In the genomic region with DNA sequence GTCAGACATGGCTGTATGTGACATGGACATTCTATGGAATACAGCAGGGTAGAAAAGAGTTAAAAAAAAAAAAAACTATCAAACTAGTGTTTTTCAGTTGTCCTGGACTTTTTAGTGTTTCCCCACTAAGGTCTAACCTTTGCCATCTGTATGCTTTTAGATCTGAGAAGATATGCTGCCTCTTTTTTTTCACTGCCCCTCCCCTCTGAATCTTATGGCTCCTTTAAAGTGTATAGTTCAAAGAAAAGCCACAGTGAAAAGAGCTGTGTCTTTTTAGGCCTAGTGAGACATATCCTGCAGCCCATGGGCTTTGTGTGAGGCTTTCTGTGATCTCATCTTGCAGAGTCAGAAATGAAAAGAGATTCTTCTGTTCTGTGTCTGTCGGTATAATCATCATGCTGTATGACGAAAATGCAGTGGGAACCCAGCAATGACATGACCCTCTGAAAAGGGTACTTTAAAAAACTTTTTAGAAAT, we compare ENCODE assay signal across 1 cellular context.
A peak's percentile ranks its signal among the peaks of the same experiment; 100 is the strongest.
TF ChIP-seq lines count a peak whose summit lies in the region.

No MANE protein-coding gene starts in this region.

TF ChIP-seq in HepG2, 621 proteins besides CTCF, POLR2A, EP300 and RAD21 (continued from another document):
- no peak for TF ChIP-seq HBP1 (CRISPR knock-in tag; IDR thresholded peaks at IDR 0.05; ENCODE audit: low read depth)
- 0 out of 2 replicates have a peak, but pooled peaks have one; percentile 24 for TF ChIP-seq YEATS4 (CRISPR knock-in tag; IDR thresholded peaks at IDR 0.05; ENCODE audit: borderline replicate concordance)
- TF ChIP-seq NCOA1 (CRISPR knock-in tag; IDR thresholded peaks at IDR 0.05): no peak
- no peak for TF ChIP-seq SYNCRIP (IDR thresholded peaks at IDR 0.05; ENCODE audit: insufficient read depth, low read depth, low read length)
- peak; percentile 93 for TF ChIP-seq MED1 (CRISPR knock-in tag; IDR thresholded peaks at IDR 0.05)
- TF ChIP-seq GFI1 (CRISPR knock-in tag; IDR thresholded peaks at IDR 0.05; ENCODE audit: borderline replicate concordance): peak; percentile 67; the same call in 1 of the 2 replicates
- TF ChIP-seq HNRNPL (IDR thresholded peaks at IDR 0.05; ENCODE audit: low read depth, low read length): 0 out of 2 replicates have a peak, but pooled peaks have one; percentile 47
- no peak for TF ChIP-seq ZNF33A (CRISPR knock-in tag; IDR thresholded peaks at IDR 0.05; ENCODE audit: borderline replicate concordance)
- TF ChIP-seq ELF4 (CRISPR knock-in tag; IDR thresholded peaks at IDR 0.05; ENCODE audit: borderline replicate concordance): peak; percentile 20; the same call in 1 of the 2 replicates
- TF ChIP-seq, protein P1, sequence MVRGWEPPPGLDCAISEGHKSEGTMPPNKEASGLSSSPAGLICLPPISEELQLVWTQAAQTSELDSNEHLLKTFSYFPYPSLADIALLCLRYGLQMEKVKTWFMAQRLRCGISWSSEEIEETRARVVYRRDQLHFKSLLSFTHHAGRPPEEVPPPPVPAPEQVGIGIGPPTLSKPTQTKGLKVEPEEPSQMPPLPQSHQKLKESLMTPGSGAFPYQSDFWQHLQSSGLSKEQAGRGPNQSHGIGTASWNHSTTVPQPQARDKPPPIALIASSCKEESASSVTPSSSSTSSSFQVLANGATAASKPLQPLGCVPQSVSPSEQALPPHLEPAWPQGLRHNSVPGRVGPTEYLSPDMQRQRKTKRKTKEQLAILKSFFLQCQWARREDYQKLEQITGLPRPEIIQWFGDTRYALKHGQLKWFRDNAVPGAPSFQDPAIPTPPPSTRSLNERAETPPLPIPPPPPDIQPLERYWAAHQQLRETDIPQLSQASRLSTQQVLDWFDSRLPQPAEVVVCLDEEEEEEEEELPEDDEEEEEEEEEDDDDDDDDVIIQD (CRISPR knock-in tag; IDR thresholded peaks at IDR 0.05; ENCODE audit: low read depth): peak; percentile 97
- TF ChIP-seq, protein P2, sequence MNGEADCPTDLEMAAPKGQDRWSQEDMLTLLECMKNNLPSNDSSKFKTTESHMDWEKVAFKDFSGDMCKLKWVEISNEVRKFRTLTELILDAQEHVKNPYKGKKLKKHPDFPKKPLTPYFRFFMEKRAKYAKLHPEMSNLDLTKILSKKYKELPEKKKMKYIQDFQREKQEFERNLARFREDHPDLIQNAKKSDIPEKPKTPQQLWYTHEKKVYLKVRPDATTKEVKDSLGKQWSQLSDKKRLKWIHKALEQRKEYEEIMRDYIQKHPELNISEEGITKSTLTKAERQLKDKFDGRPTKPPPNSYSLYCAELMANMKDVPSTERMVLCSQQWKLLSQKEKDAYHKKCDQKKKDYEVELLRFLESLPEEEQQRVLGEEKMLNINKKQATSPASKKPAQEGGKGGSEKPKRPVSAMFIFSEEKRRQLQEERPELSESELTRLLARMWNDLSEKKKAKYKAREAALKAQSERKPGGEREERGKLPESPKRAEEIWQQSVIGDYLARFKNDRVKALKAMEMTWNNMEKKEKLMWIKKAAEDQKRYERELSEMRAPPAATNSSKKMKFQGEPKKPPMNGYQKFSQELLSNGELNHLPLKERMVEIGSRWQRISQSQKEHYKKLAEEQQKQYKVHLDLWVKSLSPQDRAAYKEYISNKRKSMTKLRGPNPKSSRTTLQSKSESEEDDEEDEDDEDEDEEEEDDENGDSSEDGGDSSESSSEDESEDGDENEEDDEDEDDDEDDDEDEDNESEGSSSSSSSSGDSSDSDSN (CRISPR knock-in tag; IDR thresholded peaks at IDR 0.05): no peak
- TF ChIP-seq ZNF337 (CRISPR knock-in tag; IDR thresholded peaks at IDR 0.05; ENCODE audit: borderline replicate concordance, low read depth): no peak
- TF ChIP-seq ZNF138 (CRISPR knock-in tag; IDR thresholded peaks at IDR 0.05; ENCODE audit: low read depth): no peak
- TF ChIP-seq, protein P3, sequence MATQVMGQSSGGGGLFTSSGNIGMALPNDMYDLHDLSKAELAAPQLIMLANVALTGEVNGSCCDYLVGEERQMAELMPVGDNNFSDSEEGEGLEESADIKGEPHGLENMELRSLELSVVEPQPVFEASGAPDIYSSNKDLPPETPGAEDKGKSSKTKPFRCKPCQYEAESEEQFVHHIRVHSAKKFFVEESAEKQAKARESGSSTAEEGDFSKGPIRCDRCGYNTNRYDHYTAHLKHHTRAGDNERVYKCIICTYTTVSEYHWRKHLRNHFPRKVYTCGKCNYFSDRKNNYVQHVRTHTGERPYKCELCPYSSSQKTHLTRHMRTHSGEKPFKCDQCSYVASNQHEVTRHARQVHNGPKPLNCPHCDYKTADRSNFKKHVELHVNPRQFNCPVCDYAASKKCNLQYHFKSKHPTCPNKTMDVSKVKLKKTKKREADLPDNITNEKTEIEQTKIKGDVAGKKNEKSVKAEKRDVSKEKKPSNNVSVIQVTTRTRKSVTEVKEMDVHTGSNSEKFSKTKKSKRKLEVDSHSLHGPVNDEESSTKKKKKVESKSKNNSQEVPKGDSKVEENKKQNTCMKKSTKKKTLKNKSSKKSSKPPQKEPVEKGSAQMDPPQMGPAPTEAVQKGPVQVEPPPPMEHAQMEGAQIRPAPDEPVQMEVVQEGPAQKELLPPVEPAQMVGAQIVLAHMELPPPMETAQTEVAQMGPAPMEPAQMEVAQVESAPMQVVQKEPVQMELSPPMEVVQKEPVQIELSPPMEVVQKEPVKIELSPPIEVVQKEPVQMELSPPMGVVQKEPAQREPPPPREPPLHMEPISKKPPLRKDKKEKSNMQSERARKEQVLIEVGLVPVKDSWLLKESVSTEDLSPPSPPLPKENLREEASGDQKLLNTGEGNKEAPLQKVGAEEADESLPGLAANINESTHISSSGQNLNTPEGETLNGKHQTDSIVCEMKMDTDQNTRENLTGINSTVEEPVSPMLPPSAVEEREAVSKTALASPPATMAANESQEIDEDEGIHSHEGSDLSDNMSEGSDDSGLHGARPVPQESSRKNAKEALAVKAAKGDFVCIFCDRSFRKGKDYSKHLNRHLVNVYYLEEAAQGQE (IDR thresholded peaks at IDR 0.05; ENCODE audit: borderline replicate concordance in 1 of 2, low read depth in 1 of 2, low read length in 2 of 2): no peak; a peak in 1 of 4 replicates
- TF ChIP-seq SRF (IDR thresholded peaks at IDR 0.05; ENCODE audit: low read depth, low read length): no peak; the same call in 1 of the 2 replicates
- TF ChIP-seq, protein P4, sequence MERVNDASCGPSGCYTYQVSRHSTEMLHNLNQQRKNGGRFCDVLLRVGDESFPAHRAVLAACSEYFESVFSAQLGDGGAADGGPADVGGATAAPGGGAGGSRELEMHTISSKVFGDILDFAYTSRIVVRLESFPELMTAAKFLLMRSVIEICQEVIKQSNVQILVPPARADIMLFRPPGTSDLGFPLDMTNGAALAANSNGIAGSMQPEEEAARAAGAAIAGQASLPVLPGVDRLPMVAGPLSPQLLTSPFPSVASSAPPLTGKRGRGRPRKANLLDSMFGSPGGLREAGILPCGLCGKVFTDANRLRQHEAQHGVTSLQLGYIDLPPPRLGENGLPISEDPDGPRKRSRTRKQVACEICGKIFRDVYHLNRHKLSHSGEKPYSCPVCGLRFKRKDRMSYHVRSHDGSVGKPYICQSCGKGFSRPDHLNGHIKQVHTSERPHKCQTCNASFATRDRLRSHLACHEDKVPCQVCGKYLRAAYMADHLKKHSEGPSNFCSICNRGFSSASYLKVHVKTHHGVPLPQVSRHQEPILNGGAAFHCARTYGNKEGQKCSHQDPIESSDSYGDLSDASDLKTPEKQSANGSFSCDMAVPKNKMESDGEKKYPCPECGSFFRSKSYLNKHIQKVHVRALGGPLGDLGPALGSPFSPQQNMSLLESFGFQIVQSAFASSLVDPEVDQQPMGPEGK (CRISPR knock-in tag; IDR thresholded peaks at IDR 0.05): peak; percentile 79
- TF ChIP-seq ZNF10 (CRISPR knock-in tag; IDR thresholded peaks at IDR 0.05; ENCODE audit: borderline replicate concordance, low read depth): no peak
- no peak for TF ChIP-seq ZNF746 (CRISPR knock-in tag; IDR thresholded peaks at IDR 0.05)
- no peak for TF ChIP-seq MAFG (CRISPR knock-in tag; IDR thresholded peaks at IDR 0.05)
- TF ChIP-seq ZBTB26 (CRISPR knock-in tag; IDR thresholded peaks at IDR 0.05; ENCODE audit: borderline replicate concordance): no peak
- no peak for TF ChIP-seq RARG (CRISPR knock-in tag; IDR thresholded peaks at IDR 0.05; ENCODE audit: low read depth)
- no peak for TF ChIP-seq ZSCAN20 (CRISPR knock-in tag; IDR thresholded peaks at IDR 0.05; ENCODE audit: borderline replicate concordance)
- TF ChIP-seq ZBTB21 (CRISPR knock-in tag; IDR thresholded peaks at IDR 0.05): peak; percentile 97
- peak; percentile 97 for TF ChIP-seq ZKSCAN8 (CRISPR knock-in tag; IDR thresholded peaks at IDR 0.05; ENCODE audit: borderline replicate concordance)
